ENCODE assay signal across 13 cellular contexts in the genomic region with DNA sequence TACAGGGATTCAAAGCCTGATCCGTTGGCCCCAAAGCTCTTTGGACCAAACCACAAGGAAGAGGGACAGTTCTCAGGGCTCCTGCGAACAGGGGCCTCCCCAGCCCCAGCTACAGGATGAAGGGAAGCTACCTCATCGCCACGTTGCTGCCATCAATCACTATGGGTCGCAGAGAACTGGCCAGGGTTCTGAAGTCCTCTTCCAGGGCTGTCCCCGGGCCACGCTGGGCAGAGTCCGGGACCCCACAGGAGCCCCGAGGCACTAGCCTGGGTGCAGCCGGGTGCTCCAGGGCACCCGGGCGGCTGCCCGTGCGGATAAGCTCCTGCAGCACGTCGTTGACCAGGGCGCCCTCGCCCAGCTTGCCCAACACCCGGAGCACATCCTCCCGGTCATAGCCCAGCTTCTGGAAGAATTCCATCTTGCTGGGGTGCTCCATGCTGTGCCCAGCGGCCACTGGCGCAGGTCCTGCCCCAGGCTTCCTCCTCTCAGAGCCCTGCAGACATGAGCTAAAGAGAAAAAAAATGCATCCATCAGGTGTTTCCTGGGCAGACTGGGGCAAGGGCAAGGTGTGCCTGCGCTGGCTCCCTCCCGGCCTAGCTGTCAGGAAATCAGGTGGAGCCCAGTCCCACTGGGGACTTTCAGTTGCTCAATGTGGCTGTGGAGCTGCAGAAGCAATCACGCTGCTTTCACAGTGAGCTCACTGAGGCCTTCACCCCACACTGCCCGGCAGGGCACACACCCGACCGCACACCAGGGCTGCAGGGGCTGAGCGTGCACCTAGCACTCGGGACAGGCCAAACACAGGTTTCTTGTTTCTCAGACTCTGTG. TPM values are rescaled to one million over a fixed set of nuclear protein-coding genes. Genes with fewer than 3 reads are reported as not detected.
DNase-seq lines count a peak whose midpoint lies in the region; ATAC-seq, FAIRE-seq and TF ChIP-seq lines count a peak whose summit lies in the region.
"Had no signal": no experiment of that assay in that cellular context is flagged by ENCODE, and none has a peak within 500 bp of the region (broad histone marks: within the 10 kb centered on the region; RNA-seq: fewer than 3 reads in every experiment).

No MANE protein-coding gene starts in this region.

- H3K36me3 ChIP-seq in CD4-positive, alpha-beta memory T cell (ENCODE audit: insufficient read depth, low read length), result peaks cover 22% of the 10 kb centered on the region
- H3K36me3 ChIP-seq in hepatocyte (replicated peaks; ENCODE audit: insufficient read depth, low read depth), result no peaks in the 10 kb centered on the region

- intact Hi-C loops in CD4-positive, alpha-beta memory T cell (cut with micrococcal nuclease), result no loop called here

- H4K20me1 ChIP-seq in hepatocyte (ENCODE audit: insufficient read depth, poor library complexity, severe bottlenecking), result no peaks in the 10 kb centered on the region

- 89% methylated on average over 30 of the region's 30 CpGs for WGBS in hepatocyte (ENCODE audit: low lambda C conversion rate, missing lambda C conversion rate)

- H3K27me3 ChIP-seq in CD4-positive, alpha-beta memory T cell (ENCODE audit: insufficient read depth, low read length), result no peaks in the 10 kb centered on the region
- peaks cover 32% of the 10 kb centered on the region for H3K27me3 ChIP-seq in foreskin keratinocyte
- H3K27me3 ChIP-seq in hepatocyte, result no peaks in the 10 kb centered on the region

- peak overlapping the region; percentile 2 to 83 (median 67) for H3K4me3 Mint-ChIP-seq in CD4-positive, alpha-beta memory T cell
- H3K4me3 Mint-ChIP-seq: neural crest cell had no signal

- peaks cover 34 to 66% of the 10 kb centered on the region in 2 donors for H3K36me3 Mint-ChIP-seq in CD4-positive, alpha-beta memory T cell

- H3K79me2 ChIP-seq in hepatocyte, result no peaks in the 10 kb centered on the region

- peak; percentile 66 for FAIRE-seq in GM19239 (lab: Jason Lieb, UNC)
- FAIRE-seq: astrocyte had no signal

- H3K4me1 ChIP-seq in CD4-positive, alpha-beta memory T cell (ENCODE audit: insufficient read depth, low read length), result peaks cover 93% of the 10 kb centered on the region
- H3K4me1 ChIP-seq in foreskin keratinocyte (no peaks in the 10 kb centered on the region), hepatocyte (ENCODE audit: insufficient read depth) (no peaks in the 10 kb centered on the region)

- H3K9me3 Mint-ChIP-seq in CD4-positive, alpha-beta memory T cell, result peaks cover 0 to 2% (median 0%) of the 10 kb centered on the region in 8 donors
- H3K9me3 Mint-ChIP-seq: CD8-positive, alpha-beta T cell; neural crest cell had no signal

- no peak overlapping the region for H3K4me2 ChIP-seq in hepatocyte

- no peak for TF ChIP-seq CTCF in foreskin keratinocyte (conservative IDR thresholded peaks at IDR 0.05)
- TF ChIP-seq CTCF in hepatocyte (IDR thresholded peaks at IDR 0.05; ENCODE audit: poor library complexity), result no peak

- H3K4me3 ChIP-seq in CD4-positive, alpha-beta memory T cell (ENCODE audit: low read length in 2 of 2), result no peak overlapping the region
- no peak overlapping the region for H3K4me3 ChIP-seq in hepatocyte

- peak overlapping the region; percentile 65 to 92 (median 88) for H3K27ac Mint-ChIP-seq in CD4-positive, alpha-beta memory T cell

- POLR2A ChIA-PET in CD4-positive, alpha-beta memory T cell (lab: Charles Lee; ENCODE audit: partially characterized antibody), result interaction anchor here (1.1 to 3.1 kb wide), 10 partner anchors 9 to 71 kb away, joined by 3 to 14 read pairs (median 6); a partner anchor contains a TSS

- no peaks in the 10 kb centered on the region for H3K27me3 Mint-ChIP-seq in CD4-positive, alpha-beta memory T cell

- no peak for DNase-seq in CD4-positive, alpha-beta memory T cell
- DNase-seq in GM19239 (ENCODE audit: insufficient read length, low spot score) (no peak), foreskin keratinocyte (no peak), COLO829 (ENCODE audit: low spot score) (no peak), hepatocyte (ENCODE audit: low spot score) (no peak), cerebellar cortex (ENCODE audit: low spot score) (no peak), MV-4-11 (lab: John Stamatoyannopoulos, UW) (no peak)
- DNase-seq: effector CD4-positive, alpha-beta T cell; T1000 had no signal

- no peaks in the 10 kb centered on the region for H3K9me2 ChIP-seq in hepatocyte (replicated peaks; ENCODE audit: insufficient read depth)

- H3K27ac ChIP-seq in CD4-positive, alpha-beta memory T cell (ENCODE audit: low read depth, low read length), result peak overlapping the region; percentile 40
- H3K27ac ChIP-seq in foreskin keratinocyte (no peak overlapping the region), hepatocyte (no peak overlapping the region)

- ATAC-seq in HG03354 (IDR thresholded peaks at IDR 0.05; ENCODE audit: poor library complexity, severe bottlenecking, unreplicated experiment), result peak; percentile 40
- peak; percentile 4 for ATAC-seq in foreskin keratinocyte

- no peaks in the 10 kb centered on the region for H3K9me3 ChIP-seq in CD4-positive, alpha-beta memory T cell (ENCODE audit: control insufficient read depth in 1 of 2, low read length in 2 of 2)
- H3K9me3 ChIP-seq in hepatocyte (ENCODE audit: low read depth), result no peaks in the 10 kb centered on the region

- H3K4me1 Mint-ChIP-seq in CD4-positive, alpha-beta memory T cell, result peaks cover 53 to 86% (median 73%) of the 10 kb centered on the region in 4 donors
- H3K4me1 Mint-ChIP-seq: neural crest cell had no signal

- H2AFZ ChIP-seq in hepatocyte, result no peak overlapping the region

- CTCF ChIA-PET in CD4-positive, alpha-beta memory T cell (lab: Charles Lee; ENCODE audit: partially characterized antibody), result interaction anchor here (0.6 to 4.3 kb wide), 15 partner anchors 11 to 446 kb away, joined by 3 to 45 read pairs (median 5); no protein-coding TSS in a partner anchor

RNA-seq across cellular contexts. Expression of a gene that starts 10.5 kb away (rescaled TPM):
- 100 to 1,000 TPM in 1 of 2 experiments, 10 to 100 TPM in 1; 91.5 to 106 TPM for total RNA-seq in CD4-positive, alpha-beta memory T cell
- 1 to 10 TPM; 3.1 to 9.8 TPM for polyA plus RNA-seq in CD4-positive, alpha-beta memory T cell
- total RNA-seq in foreskin keratinocyte, result under 0.01 and 0.10 TPM in 2 replicates
- 0.02 TPM in 1 of 2 replicates, not detected in the other for polyA plus RNA-seq in foreskin keratinocyte
- 0.50 and 1.7 TPM in 2 replicates for total RNA-seq in hepatocyte
- 0.06 and 0.44 TPM in 2 replicates for polyA plus RNA-seq in hepatocyte

Comparison
In these comparisons a context has a peak if more than half of its experiments do, and no peak if none do; other contexts are left out.
1. RNA of a gene that starts 10.5 kb away (total RNA-seq): 91.5 to 106 TPM in CD4-positive, alpha-beta memory T cell; 0.50 to 1.7 TPM in hepatocyte and under 0.01 to 0.10 TPM in foreskin keratinocyte; every median in the first group is over 10 times any median in the second.